16 cellular contexts compared by ENCODE assay signal in the genomic region with DNA sequence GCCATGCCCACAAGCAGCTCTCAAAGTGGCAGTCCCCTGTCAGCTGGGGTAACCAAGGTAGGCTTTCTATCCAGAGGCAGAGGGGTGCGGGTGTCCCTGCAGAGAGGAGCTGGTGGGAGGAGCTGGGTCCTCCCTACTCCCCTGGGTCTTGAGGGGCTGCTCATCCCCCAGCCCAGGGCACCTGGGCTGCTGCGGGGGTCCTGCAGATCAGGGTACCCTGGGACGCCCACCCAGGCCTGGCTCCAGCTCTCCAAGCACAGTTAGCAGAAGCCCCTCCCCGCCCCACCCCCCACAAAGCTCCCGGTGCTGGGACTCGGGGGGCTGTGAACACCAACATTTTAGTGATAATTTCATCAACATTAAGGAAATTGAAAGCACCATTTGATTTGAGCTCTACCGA.
"Had no signal": no experiment of that assay in that cellular context is flagged by ENCODE, and none has a peak within 500 bp of the region (broad histone marks: within the 10 kb centered on the region; RNA-seq: fewer than 3 reads in every experiment).

No MANE protein-coding gene starts in this region.

- H3K27me3 ChIP-seq: adrenal gland, esophagus muscularis mucosa had no signal

- H3K27ac ChIP-seq: esophagus muscularis mucosa, WERI-Rb-1 had no signal

- H3K27me3 Mint-ChIP-seq: stimulated activated naive CD8-positive, alpha-beta T cell treated with anti-CD3 and anti-CD28 coated beads, Interleukin-15, amount 100 ng/mL, for 72 hours; type B pancreatic cell had no signal

- H3K36me3 ChIP-seq: adrenal gland, esophagus muscularis mucosa, WERI-Rb-1 had no signal

- H3K9me3 ChIP-seq: adrenal gland, esophagus muscularis mucosa had no signal

- H3K27ac Mint-ChIP-seq: activated naive CD4-positive, alpha-beta T cell treated with anti-CD3 and anti-CD28 coated beads, Interleukin-2, amount 50 U/mL, for 72 hours; activated T-helper 1 cell treated with anti-CD3 and anti-CD28 coated beads, Interleukin-12 subunit alpha, Interleukin-12 subunit beta, Interleukin-2, Interleukin-4 antibody, amounts not matched to agents 30 ng/mL and 10 ng/mL and 1 ng/mL, durations not matched to agents 14 hours and 24 hours and 36 hours; stimulated activated naive CD8-positive, alpha-beta T cell treated with anti-CD3 and anti-CD28 coated beads, Interleukin-15, amount 100 ng/mL, for 72 hours; type B pancreatic cell had no signal

- H3K4me3 Mint-ChIP-seq: activated T-helper 1 cell treated with anti-CD3 and anti-CD28 coated beads, Interleukin-12 subunit alpha, Interleukin-12 subunit beta, Interleukin-2, Interleukin-4 antibody, amounts not matched to agents 30 ng/mL and 10 ng/mL and 1 ng/mL, durations not matched to agents 14 hours and 24 hours and 36 hours; stimulated activated naive CD8-positive, alpha-beta T cell treated with anti-CD3 and anti-CD28 coated beads, Interleukin-15, amount 100 ng/mL, for 72 hours; type B pancreatic cell had no signal

- H3K4me3 ChIP-seq: adrenal gland, esophagus muscularis mucosa, lung had no signal

- DNase-seq: activated CD4-positive, alpha-beta T cell treated with anti-CD3 and anti-CD28 coated beads for 1 hour; activated CD4-positive, alpha-beta T cell treated with anti-CD3 and anti-CD28 coated beads, Interleukin-2, amount 50 U/mL, for 48 hours; activated gamma-delta T cell treated with Interleukin-2 at 50 U/mL for 16 hours; dermis blood vessel endothelial cell; effector memory CD4-positive, alpha-beta T cell; midbrain; nucleus accumbens; stimulated activated naive CD8-positive, alpha-beta T cell treated with anti-CD3 and anti-CD28 coated beads, Interleukin-15, amount 100 ng/mL, for 72 hours; T-helper 2 cell; WERI-Rb-1 had no signal

- ATAC-seq: activated naive CD4-positive, alpha-beta T cell treated with anti-CD3 and anti-CD28 coated beads, Interleukin-2, amount 50 U/mL, for 72 hours; stimulated activated naive CD8-positive, alpha-beta T cell treated with anti-CD3 and anti-CD28 coated beads, Interleukin-15, amount 100 ng/mL, for 72 hours had no signal
